In the genomic region with DNA sequence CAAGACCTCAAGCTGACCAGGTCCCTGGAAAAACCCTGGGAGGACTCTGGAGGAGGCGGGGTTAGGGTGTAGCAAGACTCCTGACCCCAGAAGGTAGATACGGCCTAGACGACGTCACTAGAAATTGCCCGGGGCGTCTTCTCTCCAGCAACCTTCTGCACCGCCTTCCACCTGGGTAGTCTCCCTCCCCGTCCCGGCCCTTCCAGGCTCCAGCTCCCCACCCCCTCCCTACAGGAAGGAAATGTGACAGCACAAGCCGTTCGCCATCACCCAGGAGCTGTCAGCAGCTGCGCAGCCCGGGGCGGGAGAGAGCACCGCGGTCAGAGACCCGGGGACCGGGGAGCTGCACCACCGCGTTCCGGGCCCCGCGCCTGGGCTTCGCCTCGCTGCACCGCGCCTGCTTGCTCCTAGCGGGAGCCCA, we compare ENCODE assay signal across 10 cellular contexts. TPM values are rescaled to one million over a fixed set of nuclear protein-coding genes. Genes with fewer than 3 reads are reported as not detected.
DNase-seq lines count a peak whose midpoint lies in the region; ATAC-seq and TF ChIP-seq lines count a peak whose summit lies in the region.
"Had no signal": no experiment of that assay in that cellular context is flagged by ENCODE, and none has a peak within 500 bp of the region (broad histone marks: within the 10 kb centered on the region; RNA-seq: fewer than 3 reads in every experiment).

No MANE protein-coding gene starts in this region.

- intact Hi-C loops in heart right ventricle (cut with DNase I) = no loop called here

- peak overlapping the region in 2 of 10 donors; percentile 48 to 53 for H3K27ac ChIP-seq in heart right ventricle
- peak overlapping the region; percentile 93 for H3K27ac ChIP-seq in neural cell (ENCODE audit: low read length)

- H3K4me3 ChIP-seq in heart right ventricle (peak overlapping the region in 7 of 10 donors; percentile 0 to 59 (median 29)), neural cell (ENCODE audit: low read length) (peak overlapping the region; percentile 62)

- TF ChIP-seq CTCF in heart right ventricle (IDR thresholded peaks at IDR 0.05) (no peak), neural cell (IDR thresholded peaks at IDR 0.05; ENCODE audit: poor library complexity, severe bottlenecking) (no peak)

- DNase-seq in NCI-H69 (lab: John Stamatoyannopoulos, UW) = peak; percentile 93
- DNase-seq in heart right ventricle = peak; percentile 30 to 47
- DNase-seq in effector CD4-positive, alpha-beta T cell = no peak
- no peak for DNase-seq in activated CD4-positive, CD25-positive, alpha-beta regulatory T cell treated with anti-CD3 and anti-CD28 coated beads, Interleukin-2, amount 50 U/mL, for 72 hours
- DNase-seq: activated CD4-positive, alpha-beta memory T cell treated with anti-CD3 and anti-CD28 coated beads, Interleukin-2, amount 10 ng/mL, durations not matched to agents 7 days and 5 days; GF-D8 had no signal

- peak overlapping the region; percentile 27 for H2AFZ ChIP-seq in neural cell (ENCODE audit: low read depth, low read length)

- H3K4me1 ChIP-seq in ES-I3 (ENCODE audit: insufficient read depth, low read length) = peaks cover 6% of the 10 kb centered on the region; the same call in 1 of the 2 replicates
- H3K4me1 ChIP-seq in heart right ventricle = peaks cover 0 to 30% (median 22%) of the 10 kb centered on the region in 9 donors

- H3K79me2 ChIP-seq in neural cell (replicated peaks; ENCODE audit: insufficient read depth, low read length) = no peaks in the 10 kb centered on the region

- H3K9ac ChIP-seq in ES-I3 (ENCODE audit: low read depth, low read length) = peak overlapping the region; percentile 72; the same call in 1 of the 2 replicates
- peak overlapping the region; percentile 83 for H3K9ac ChIP-seq in neural cell (ENCODE audit: low read length)

- H3K27me3 ChIP-seq in heart right ventricle (peaks cover 0 to 66% (median 22%) of the 10 kb centered on the region in 7 donors), neural cell (ENCODE audit: insufficient read depth, low read depth, low read length) (no peaks in the 10 kb centered on the region)

- TF ChIP-seq EP300 in neural cell (conservative IDR thresholded peaks at IDR 0.05; ENCODE audit: poor library complexity, severe bottlenecking) = peak; percentile 38

- no peaks in the 10 kb centered on the region for H4K20me1 ChIP-seq in neural cell (ENCODE audit: insufficient read depth)

- TF ChIP-seq RAD21 in neural cell (conservative IDR thresholded peaks at IDR 0.05) = no peak

- H3K9me3 ChIP-seq in ES-I3 (ENCODE audit: control insufficient read depth, insufficient read depth, low read length) (no peaks in the 10 kb centered on the region), heart right ventricle (no peaks in the 10 kb centered on the region), neural cell (ENCODE audit: low read length) (no peaks in the 10 kb centered on the region)

- H3K9me2 ChIP-seq in neural cell (ENCODE audit: insufficient read depth, low read length) = no peaks in the 10 kb centered on the region

- WGBS in heart right ventricle, 2 donors = 20 to 29% methylated on average over 28 of the region's 28 CpGs

- no peaks in the 10 kb centered on the region for H3F3A ChIP-seq in neural cell (ENCODE audit: insufficient read depth, low read length, poor library complexity, severe bottlenecking)

- ATAC-seq in heart right ventricle (peak; percentile 58 to 80 (median 68)), HG03045 (IDR thresholded peaks at IDR 0.05; ENCODE audit: unreplicated experiment) (no peak), HG03097 (IDR thresholded peaks at IDR 0.05; ENCODE audit: low FRiP score, unreplicated experiment) (no peak)

- H3K36me3 ChIP-seq in ES-I3 (ENCODE audit: insufficient read depth, low read length) = no peaks in the 10 kb centered on the region
- no peaks in the 10 kb centered on the region for H3K36me3 ChIP-seq in heart right ventricle
- H3K36me3 ChIP-seq in neural cell (ENCODE audit: insufficient read depth, low read length) = no peaks in the 10 kb centered on the region

- no peak overlapping the region for H3K4me2 ChIP-seq in neural cell (ENCODE audit: low read length)

TF ChIP-seq in neural cell, 6 proteins besides CTCF, POLR2A, EP300 and RAD21:
- TF ChIP-seq, protein P1, sequence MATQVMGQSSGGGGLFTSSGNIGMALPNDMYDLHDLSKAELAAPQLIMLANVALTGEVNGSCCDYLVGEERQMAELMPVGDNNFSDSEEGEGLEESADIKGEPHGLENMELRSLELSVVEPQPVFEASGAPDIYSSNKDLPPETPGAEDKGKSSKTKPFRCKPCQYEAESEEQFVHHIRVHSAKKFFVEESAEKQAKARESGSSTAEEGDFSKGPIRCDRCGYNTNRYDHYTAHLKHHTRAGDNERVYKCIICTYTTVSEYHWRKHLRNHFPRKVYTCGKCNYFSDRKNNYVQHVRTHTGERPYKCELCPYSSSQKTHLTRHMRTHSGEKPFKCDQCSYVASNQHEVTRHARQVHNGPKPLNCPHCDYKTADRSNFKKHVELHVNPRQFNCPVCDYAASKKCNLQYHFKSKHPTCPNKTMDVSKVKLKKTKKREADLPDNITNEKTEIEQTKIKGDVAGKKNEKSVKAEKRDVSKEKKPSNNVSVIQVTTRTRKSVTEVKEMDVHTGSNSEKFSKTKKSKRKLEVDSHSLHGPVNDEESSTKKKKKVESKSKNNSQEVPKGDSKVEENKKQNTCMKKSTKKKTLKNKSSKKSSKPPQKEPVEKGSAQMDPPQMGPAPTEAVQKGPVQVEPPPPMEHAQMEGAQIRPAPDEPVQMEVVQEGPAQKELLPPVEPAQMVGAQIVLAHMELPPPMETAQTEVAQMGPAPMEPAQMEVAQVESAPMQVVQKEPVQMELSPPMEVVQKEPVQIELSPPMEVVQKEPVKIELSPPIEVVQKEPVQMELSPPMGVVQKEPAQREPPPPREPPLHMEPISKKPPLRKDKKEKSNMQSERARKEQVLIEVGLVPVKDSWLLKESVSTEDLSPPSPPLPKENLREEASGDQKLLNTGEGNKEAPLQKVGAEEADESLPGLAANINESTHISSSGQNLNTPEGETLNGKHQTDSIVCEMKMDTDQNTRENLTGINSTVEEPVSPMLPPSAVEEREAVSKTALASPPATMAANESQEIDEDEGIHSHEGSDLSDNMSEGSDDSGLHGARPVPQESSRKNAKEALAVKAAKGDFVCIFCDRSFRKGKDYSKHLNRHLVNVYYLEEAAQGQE (IDR thresholded peaks at IDR 0.05; ENCODE audit: borderline replicate concordance) = peak; percentile 19
- TF ChIP-seq POLR2AphosphoS5 (IDR thresholded peaks at IDR 0.05) = no peak

RNA-seq across cellular contexts. Expression of a gene that starts 20.0 kb away (rescaled TPM):
- 1 to 10 TPM; 1.5 to 5.4 (median 2.8) TPM for total RNA-seq in heart right ventricle
- polyA plus RNA-seq in heart right ventricle = 1 to 10 TPM; 2.1 to 2.3 TPM
- polyA plus RNA-seq in neural cell = 41.4 and 42.9 TPM in 2 replicates
- polyA minus RNA-seq in neural cell = 82.3 and 82.9 TPM in 2 replicates
- total RNA-seq: activated CD4-positive, alpha-beta memory T cell treated with anti-CD3 and anti-CD28 coated beads, Interleukin-2, amount 10 ng/mL, durations not matched to agents 7 days and 5 days had no signal

Comparison
In these comparisons a context has a peak if more than half of its experiments do, and no peak if none do; other contexts are left out.
1. DNase-seq: peak in NCI-H69 (single experiment) and heart right ventricle (2 of 2); none in effector CD4-positive, alpha-beta T cell (single experiment) and activated CD4-positive, CD25-positive, alpha-beta regulatory T cell treated with anti-CD3 and anti-CD28 coated beads, Interleukin-2, amount 50 U/mL, for 72 hours (single experiment).
2. ATAC-seq: peak in heart right ventricle (8 of 8); none in HG03045 (single experiment) and HG03097 (single experiment).
3. RNA of a gene that starts 20.0 kb away (polyA plus RNA-seq): 41.4 to 42.9 TPM in neural cell; 2.1 to 2.3 TPM in heart right ventricle; every median in the first group is over 10 times any median in the second.